ENCODE assay signal across 1 cellular context in genomic region chr3:149224736-149225594, GRCh38.
TF ChIP-seq lines count a peak whose summit lies in the region.

No MANE protein-coding gene starts in this region.

TF ChIP-seq in HepG2, 621 proteins besides CTCF, POLR2A, EP300 and RAD21 (continued from another document and continues in another):
- TF ChIP-seq ZFP91 (CRISPR knock-in tag; IDR thresholded peaks at IDR 0.05; ENCODE audit: borderline replicate concordance) (no peak; the same call in 1 of the 2 replicates), RFX1 (IDR thresholded peaks at IDR 0.05) (no peak), FOXK1 (CRISPR knock-in tag; IDR thresholded peaks at IDR 0.05; ENCODE audit: borderline replicate concordance, low read depth) (peak; percentile 74), ARNTL (CRISPR knock-in tag; IDR thresholded peaks at IDR 0.05) (peak; percentile 61; the same call in 1 of the 2 replicates), ZNF350 (CRISPR knock-in tag; IDR thresholded peaks at IDR 0.05; ENCODE audit: borderline replicate concordance, low read depth) (peak; percentile 22; the same call in 1 of the 2 replicates), ZBTB37 (CRISPR knock-in tag; IDR thresholded peaks at IDR 0.05) (0 out of 2 replicates have a peak, but pooled peaks have one; percentile 52), NR2F1 (CRISPR knock-in tag; IDR thresholded peaks at IDR 0.05) (peak; percentile 17 to 79; a peak in 2 of 4 replicates), ZNF292 (CRISPR knock-in tag; IDR thresholded peaks at IDR 0.05; ENCODE audit: borderline replicate concordance, low read depth) (peak; percentile 81; the same call in 1 of the 2 replicates), CBX2 (IDR thresholded peaks at IDR 0.05; ENCODE audit: low read depth, low read length) (no peak), CBX2 (CRISPR knock-in tag; IDR thresholded peaks at IDR 0.05; ENCODE audit: low read depth) (no peak), ZNF496 (CRISPR knock-in tag; IDR thresholded peaks at IDR 0.05; ENCODE audit: insufficient replicate concordance) (no peak), MIER3 (CRISPR knock-in tag; IDR thresholded peaks at IDR 0.05; ENCODE audit: borderline replicate concordance) (peak; percentile 88; the same call in 1 of the 2 replicates), ZNF263 (CRISPR knock-in tag; IDR thresholded peaks at IDR 0.05) (no peak), U2AF1 (optimal IDR thresholded peaks at IDR 0.05; ENCODE audit: low read depth, low read length) (no peak), ZNF564 (CRISPR knock-in tag; IDR thresholded peaks at IDR 0.05) (0 out of 2 replicates have a peak, but pooled peaks have one; percentile 68), NFATC3 (CRISPR knock-in tag; IDR thresholded peaks at IDR 0.05) (0 out of 2 replicates have a peak, but pooled peaks have one; percentile 29), NFAT5 (CRISPR knock-in tag; IDR thresholded peaks at IDR 0.05) (no peak), KLF12 (CRISPR knock-in tag; IDR thresholded peaks at IDR 0.05; ENCODE audit: borderline replicate concordance) (no peak), SP2 (CRISPR knock-in tag; IDR thresholded peaks at IDR 0.05) (no peak), ZNF652 (CRISPR knock-in tag; IDR thresholded peaks at IDR 0.05; ENCODE audit: borderline replicate concordance, low read depth) (peak; percentile 79; the same call in 1 of the 2 replicates), ZFP37 (CRISPR knock-in tag; IDR thresholded peaks at IDR 0.05; ENCODE audit: borderline replicate concordance) (0 out of 2 replicates have a peak, but pooled peaks have one; percentile 65), CENPX (CRISPR knock-in tag; IDR thresholded peaks at IDR 0.05) (no peak), ZNF510 (CRISPR knock-in tag; IDR thresholded peaks at IDR 0.05; ENCODE audit: low read depth) (no peak), NFE2L1 (CRISPR knock-in tag; IDR thresholded peaks at IDR 0.05; ENCODE audit: borderline replicate concordance) (no peak), NFKBIZ (CRISPR knock-in tag; IDR thresholded peaks at IDR 0.05) (0 out of 2 replicates have a peak, but pooled peaks have one; percentile 71), ZNF609 (CRISPR knock-in tag; IDR thresholded peaks at IDR 0.05; ENCODE audit: borderline replicate concordance) (peak; percentile 84; the same call in 1 of the 2 replicates), RFXAP (CRISPR knock-in tag; IDR thresholded peaks at IDR 0.05; ENCODE audit: borderline replicate concordance) (peak; percentile 69; the same call in 1 of the 2 replicates), GMEB2 (CRISPR knock-in tag; IDR thresholded peaks at IDR 0.05; ENCODE audit: low read depth) (no peak), SCMH1 (CRISPR knock-in tag; IDR thresholded peaks at IDR 0.05; ENCODE audit: borderline replicate concordance) (no peak), PPARG (CRISPR knock-in tag; conservative IDR thresholded peaks at IDR 0.05) (peak; percentile 85), UBTF (CRISPR knock-in tag; IDR thresholded peaks at IDR 0.05) (peak; percentile 54; the same call in 1 of the 2 replicates), ZNF264 (CRISPR knock-in tag; IDR thresholded peaks at IDR 0.05) (peak; percentile 79), ZBTB42 (CRISPR knock-in tag; IDR thresholded peaks at IDR 0.05) (no peak), MAFK (conservative IDR thresholded peaks at IDR 0.05 in 1 of 2, IDR thresholded peaks at IDR 0.05 in 1 of 2; ENCODE audit: low read length in 2 of 2) (peak; percentile 83 to 91), ZBTB7A (CRISPR knock-in tag; IDR thresholded peaks at IDR 0.05) (peak; percentile 5; the same call in 1 of the 2 replicates), ZSCAN31 (CRISPR knock-in tag; IDR thresholded peaks at IDR 0.05; ENCODE audit: low read depth) (peak; percentile 53; the same call in 1 of the 2 replicates), ZNF563 (CRISPR knock-in tag; IDR thresholded peaks at IDR 0.05) (no peak), MEF2D (CRISPR knock-in tag; IDR thresholded peaks at IDR 0.05) (peak; percentile 91), ZBTB49 (CRISPR knock-in tag; IDR thresholded peaks at IDR 0.05; ENCODE audit: borderline replicate concordance) (no peak), ZNF260 (CRISPR knock-in tag; IDR thresholded peaks at IDR 0.05; ENCODE audit: borderline replicate concordance, low read depth) (no peak), HNRNPUL1 (IDR thresholded peaks at IDR 0.05; ENCODE audit: low read depth, low read length) (0 out of 2 replicates have a peak, but pooled peaks have one; percentile 15), TOE1 (CRISPR knock-in tag; IDR thresholded peaks at IDR 0.05) (0 out of 2 replicates have a peak, but pooled peaks have one; percentile 73), ELF1 (CRISPR knock-in tag; IDR thresholded peaks at IDR 0.05) (peak; percentile 35; the same call in 1 of the 2 replicates), PAF1 (CRISPR knock-in tag; IDR thresholded peaks at IDR 0.05) (no peak; the same call in 1 of the 2 replicates), ZKSCAN5 (CRISPR knock-in tag; IDR thresholded peaks at IDR 0.05) (no peak)
